In genomic region chr6:128731249-128732165, GRCh38 we compare ENCODE assay signal across 7 cellular contexts.
DNase-seq lines count a peak whose midpoint lies in the region; ATAC-seq, FAIRE-seq and TF ChIP-seq lines count a peak whose summit lies in the region.

No MANE protein-coding gene starts in this region.

- DNase-seq in GM12892 (ENCODE audit: insufficient read length): no peak
- peak; percentile 41 for DNase-seq in RCC 7860 (ENCODE audit: low spot score)
- peak; percentile 37 to 79 for DNase-seq in foreskin fibroblast
- peak; percentile 66 for DNase-seq in renal cortical epithelial cell (ENCODE audit: low read depth)
- DNase-seq in posterior cingulate gyrus: no peak
- no peak for DNase-seq in stimulated activated CD4-positive, alpha-beta T cell treated with anti-CD3 and anti-CD28 coated beads, Interleukin-1b, Interleukin-23, amount 100 ng/mL, for 48 hours

- peak; percentile 46 for ATAC-seq in HG03565 (IDR thresholded peaks at IDR 0.05; ENCODE audit: unreplicated experiment)

- FAIRE-seq in GM12892 (lab: Jason Lieb, UNC) (peak; percentile 30), RCC 7860 (lab: Jason Lieb, UNC) (peak; percentile 44)

- no peak overlapping the region for H3K4me3 ChIP-seq in foreskin fibroblast (ENCODE audit: low read depth in 1 of 2, low read length in 2 of 2)

- intact Hi-C loops in posterior cingulate gyrus (cut with DNase I): loop anchor here (2.0 to 10.0 kb wide), 3 partner anchors 523 to 995 kb away; no protein-coding TSS in a partner anchor

- no peak for TF ChIP-seq POLR2A in GM12892 (IDR thresholded peaks at IDR 0.05; ENCODE audit: low read depth, low read length)

- TF ChIP-seq CTCF in foreskin fibroblast (IDR thresholded peaks at IDR 0.05; ENCODE audit: low read depth, low read length): peak; percentile 66

Comparison
In these comparisons a context has a peak if more than half of its experiments do, and no peak if none do; other contexts are left out.
1. DNase-seq: peak in RCC 7860 (single experiment), foreskin fibroblast (2 of 2) and renal cortical epithelial cell (single experiment); none in GM12892 (single experiment), posterior cingulate gyrus (0 of 10) and stimulated activated CD4-positive, alpha-beta T cell treated with anti-CD3 and anti-CD28 coated beads, Interleukin-1b, Interleukin-23, amount 100 ng/mL, for 48 hours (single experiment).